Comparison of ENCODE assay signal across 8 cellular contexts in the genomic region with DNA sequence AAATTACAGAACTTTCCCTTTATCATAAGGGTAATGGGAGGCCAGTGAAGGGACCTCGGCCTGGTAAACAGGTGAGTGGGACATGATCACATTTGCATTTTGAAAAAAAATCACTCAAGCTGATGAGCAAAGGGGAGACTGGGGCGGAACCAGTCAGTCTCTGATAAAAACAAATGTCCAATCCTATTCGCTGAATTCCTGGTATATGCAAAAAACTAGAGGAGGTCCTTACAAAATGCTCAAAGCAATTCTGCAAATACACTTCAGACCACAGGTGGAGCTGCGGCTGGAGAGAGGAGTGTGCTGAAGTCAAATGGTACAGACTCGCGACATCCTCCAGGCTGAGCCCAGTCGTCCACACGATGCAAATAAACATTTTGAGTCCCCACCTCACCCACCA.
DNase-seq lines count a peak whose midpoint lies in the region; ATAC-seq, FAIRE-seq and TF ChIP-seq lines count a peak whose summit lies in the region.

No MANE protein-coding gene starts in this region.

- WGBS in small intestine, 3 donors, result 85 to 95% (median 91%) methylated on average over 8 of the region's 8 CpGs

- no peaks in the 10 kb centered on the region for H3K27me3 ChIP-seq in NT2/D1 (ENCODE audit: insufficient read depth, insufficient read length)
- no peaks in the 10 kb centered on the region for H3K27me3 ChIP-seq in small intestine (ENCODE audit: control insufficient read depth in 2 of 2, insufficient read depth in 2 of 2, low read length in 2 of 2)

- H3K9ac ChIP-seq in NT2/D1 (ENCODE audit: insufficient read length, low read depth), result no peak overlapping the region

- H3K36me3 ChIP-seq in NT2/D1 (ENCODE audit: insufficient read depth, insufficient read length, low read length) (no peaks in the 10 kb centered on the region), small intestine (ENCODE audit: control insufficient read depth in 2 of 2, insufficient read depth in 2 of 2, low read length in 2 of 2) (no peaks in the 10 kb centered on the region)

- H3K9me3 ChIP-seq in NT2/D1 (ENCODE audit: insufficient read depth, low read length) (no peaks in the 10 kb centered on the region), small intestine (ENCODE audit: control insufficient read depth, low read depth) (no peaks in the 10 kb centered on the region)

- H3K4me3 ChIP-seq in NT2/D1 (ENCODE audit: insufficient read length, low read depth), result no peak overlapping the region
- H3K4me3 ChIP-seq in retinal pigment epithelial cell (ENCODE audit: low read length), result no peak overlapping the region
- no peak overlapping the region for H3K4me3 ChIP-seq in small intestine (ENCODE audit: low read depth in 1 of 2, low read length in 2 of 2)

- no peak for FAIRE-seq in small intestine (lab: Jason Lieb, UNC)

- TF ChIP-seq CTCF in retinal pigment epithelial cell (conservative IDR thresholded peaks at IDR 0.05; ENCODE audit: low read depth, low read length), result peak; percentile 36

- no peak for ATAC-seq in HG03045 (IDR thresholded peaks at IDR 0.05; ENCODE audit: unreplicated experiment)

- H3K4me1 ChIP-seq in NT2/D1 (ENCODE audit: insufficient read depth, insufficient read length) (no peaks in the 10 kb centered on the region), small intestine (ENCODE audit: control insufficient read depth in 2 of 2, insufficient read depth in 1 of 2, low read depth in 1 of 2, low read length in 1 of 2) (peaks cover 0 to 3% of the 10 kb centered on the region in 2 donors)

- DNase-seq in NCI-H748 (lab: John Stamatoyannopoulos, UW; ENCODE audit: unreplicated experiment) (peak; percentile 24), NCI-H748 treated with DMSO at 0.1 percent for 48 hours (lab: John Stamatoyannopoulos, UW) (no peak), NT2/D1 (ENCODE audit: low read depth, low spot score) (peak; percentile 35), cerebellar cortex (ENCODE audit: low spot score) (peak; percentile 11), retinal pigment epithelial cell (ENCODE audit: low read depth) (no peak), small intestine (no peak), NCI-H1694 treated with DMSO at 0.1 percent for 48 hours (lab: John Stamatoyannopoulos, UW) (no peak)

- H3K27ac ChIP-seq in small intestine (ENCODE audit: low read depth in 1 of 2, low read length in 1 of 2), result no peak overlapping the region

Comparison
In these comparisons a context has a peak if more than half of its experiments do, and no peak if none do; other contexts are left out.
1. DNase-seq: peak in NCI-H748 (single experiment), NT2/D1 (single experiment) and cerebellar cortex (single experiment); none in NCI-H748 treated with DMSO at 0.1 percent for 48 hours (single experiment), retinal pigment epithelial cell (single experiment), small intestine (single experiment) and NCI-H1694 treated with DMSO at 0.1 percent for 48 hours (single experiment).